ENCODE assay signal across 2 cellular contexts in genomic region chrX:104013606-104014005, GRCh38.
A peak's percentile ranks its signal among the peaks of the same experiment; 100 is the strongest.
TF ChIP-seq lines count a peak whose summit lies in the region.

A gene with protein sequence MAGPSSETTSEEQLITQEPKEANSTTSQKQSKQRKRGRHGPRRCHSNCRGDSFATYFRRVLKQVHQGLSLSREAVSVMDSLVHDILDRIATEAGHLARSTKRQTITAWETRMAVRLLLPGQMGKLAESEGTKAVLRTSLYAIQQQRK (minus strand): TSS chrX:104013708. CDS start chrX:104013576, 132 bp downstream.

TF ChIP-seq in GM23338, 12 proteins besides CTCF, POLR2A, EP300 and RAD21:
- TF ChIP-seq EZH2 (IDR thresholded peaks at IDR 0.05; ENCODE audit: low read depth, unreplicated experiment) (no peak), STAT1 (IDR thresholded peaks at IDR 0.05; ENCODE audit: unreplicated experiment) (no peak), ETS1 (IDR thresholded peaks at IDR 0.05) (no peak), NANOG (IDR thresholded peaks at IDR 0.05; ENCODE audit: borderline replicate concordance) (no peak), EZH2phosphoT487 (IDR thresholded peaks at IDR 0.05; ENCODE audit: unreplicated experiment) (no peak), JUNB (IDR thresholded peaks at IDR 0.05; ENCODE audit: unreplicated experiment) (no peak), POLR2AphosphoS5 (IDR thresholded peaks at IDR 0.05; ENCODE audit: low read depth) (no peak), ZNF462 (CRISPR knock-in tag; IDR thresholded peaks at IDR 0.05) (no peak), ZNF114 (CRISPR knock-in tag; IDR thresholded peaks at IDR 0.05) (no peak), CREB1 (CRISPR knock-in tag; IDR thresholded peaks at IDR 0.05; ENCODE audit: low read depth) (no peak), ZNF331 (CRISPR knock-in tag; IDR thresholded peaks at IDR 0.05; ENCODE audit: low read depth) (no peak)
- TF ChIP-seq, protein P1, sequence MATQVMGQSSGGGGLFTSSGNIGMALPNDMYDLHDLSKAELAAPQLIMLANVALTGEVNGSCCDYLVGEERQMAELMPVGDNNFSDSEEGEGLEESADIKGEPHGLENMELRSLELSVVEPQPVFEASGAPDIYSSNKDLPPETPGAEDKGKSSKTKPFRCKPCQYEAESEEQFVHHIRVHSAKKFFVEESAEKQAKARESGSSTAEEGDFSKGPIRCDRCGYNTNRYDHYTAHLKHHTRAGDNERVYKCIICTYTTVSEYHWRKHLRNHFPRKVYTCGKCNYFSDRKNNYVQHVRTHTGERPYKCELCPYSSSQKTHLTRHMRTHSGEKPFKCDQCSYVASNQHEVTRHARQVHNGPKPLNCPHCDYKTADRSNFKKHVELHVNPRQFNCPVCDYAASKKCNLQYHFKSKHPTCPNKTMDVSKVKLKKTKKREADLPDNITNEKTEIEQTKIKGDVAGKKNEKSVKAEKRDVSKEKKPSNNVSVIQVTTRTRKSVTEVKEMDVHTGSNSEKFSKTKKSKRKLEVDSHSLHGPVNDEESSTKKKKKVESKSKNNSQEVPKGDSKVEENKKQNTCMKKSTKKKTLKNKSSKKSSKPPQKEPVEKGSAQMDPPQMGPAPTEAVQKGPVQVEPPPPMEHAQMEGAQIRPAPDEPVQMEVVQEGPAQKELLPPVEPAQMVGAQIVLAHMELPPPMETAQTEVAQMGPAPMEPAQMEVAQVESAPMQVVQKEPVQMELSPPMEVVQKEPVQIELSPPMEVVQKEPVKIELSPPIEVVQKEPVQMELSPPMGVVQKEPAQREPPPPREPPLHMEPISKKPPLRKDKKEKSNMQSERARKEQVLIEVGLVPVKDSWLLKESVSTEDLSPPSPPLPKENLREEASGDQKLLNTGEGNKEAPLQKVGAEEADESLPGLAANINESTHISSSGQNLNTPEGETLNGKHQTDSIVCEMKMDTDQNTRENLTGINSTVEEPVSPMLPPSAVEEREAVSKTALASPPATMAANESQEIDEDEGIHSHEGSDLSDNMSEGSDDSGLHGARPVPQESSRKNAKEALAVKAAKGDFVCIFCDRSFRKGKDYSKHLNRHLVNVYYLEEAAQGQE (IDR thresholded peaks at IDR 0.05; ENCODE audit: unreplicated experiment) = no peak

TF ChIP-seq in K562, 482 proteins besides CTCF, POLR2A, EP300 and RAD21:
- TF ChIP-seq CTCFL (IDR thresholded peaks at IDR 0.05; ENCODE audit: borderline replicate concordance, insufficient read depth, low read depth, low read length, poor library complexity, severe bottlenecking) (peak; percentile 73), NCOA4 (IDR thresholded peaks at IDR 0.05; ENCODE audit: partially characterized antibody) (no peak)
